Comparison of ENCODE assay signal across 30 cellular contexts in genomic region chr9:128262687-128263086, GRCh38.
"Had no signal": no experiment of that assay in that cellular context is flagged by ENCODE, and none has a peak within 500 bp of the region (broad histone marks: within the 10 kb centered on the region; RNA-seq: fewer than 3 reads in every experiment).

No MANE protein-coding gene starts in this region.

- H3K4me1 Mint-ChIP-seq: immature natural killer cell, nephron, neural progenitor cell had no signal

- H3K27me3 ChIP-seq: left lung, neural progenitor cell, neutrophil, pancreas, suprapubic skin, tibial nerve, uterus had no signal

- H3K9ac ChIP-seq: neural progenitor cell had no signal

- H3K36me3 ChIP-seq: neural progenitor cell, uterus had no signal

- H3K4me1 ChIP-seq: left lung, lower lobe of right lung, neural progenitor cell, pancreas, prostate gland, suprapubic skin, tibial nerve, uterus had no signal

- ATAC-seq: left colon; left lung; lower lobe of right lung; naive thymus-derived CD8-positive, alpha-beta T cell; right cardiac atrium; sciatic nerve; stimulated activated naive B cell treated with anti-CD40 and anti-IgM and Interleukin-4, amounts not matched to agents 10 μg/mL and 1 μg/mL and 100 μg/mL, for 72 hours had no signal

- DNase-seq: hypothalamus; immature natural killer cell; kidney; left colon; left lung; lower lobe of right lung; mammary epithelial cell; mesenchymal stem cell; naive thymus-derived CD8-positive, alpha-beta T cell; occipital lobe; pancreas; retina; right cardiac atrium; stimulated activated CD4-positive, alpha-beta T cell treated with anti-CD3 and anti-CD28 coated beads, Interleukin-12 subunit alpha, Interleukin-12 subunit beta, amount 100 ng/mL, for 4 hours; stimulated activated CD4-positive, alpha-beta T cell treated with anti-CD3 and anti-CD28 coated beads, Interleukin-15, amount 100 ng/mL, for 24 hours; stimulated activated CD4-positive, alpha-beta T cell treated with anti-CD3 and anti-CD28 coated beads, Interleukin-2, amount 100 ng/mL, for 24 hours; stimulated activated CD4-positive, alpha-beta T cell treated with anti-CD3 and anti-CD28 coated beads, Interleukin-4, amount 100 ng/mL, for 1 hour; stimulated activated naive B cell treated with anti-CD40 and anti-IgM and Interleukin-4, amounts not matched to agents 10 μg/mL and 1 μg/mL and 100 μg/mL, for 72 hours; uterus had no signal

- H3K4me3 Mint-ChIP-seq: immature natural killer cell; naive thymus-derived CD8-positive, alpha-beta T cell; nephron; neural progenitor cell; stimulated activated naive B cell treated with anti-CD40 and anti-IgM and Interleukin-4, amounts not matched to agents 10 μg/mL and 1 μg/mL and 100 μg/mL, for 72 hours; stimulated activated naive CD8-positive, alpha-beta T cell treated with anti-CD3 and anti-CD28 coated beads, Interleukin-15, Interleukin-2, amounts not matched to agents 100 ng/mL and 50 ng/mL, for 24 hours; type B pancreatic cell had no signal

- H3K27me3 Mint-ChIP-seq: naive thymus-derived CD8-positive, alpha-beta T cell; stimulated activated naive B cell treated with anti-CD40 and anti-IgM and Interleukin-4, amounts not matched to agents 10 μg/mL and 1 μg/mL and 100 μg/mL, for 72 hours; stimulated activated naive CD8-positive, alpha-beta T cell treated with anti-CD3 and anti-CD28 coated beads, Interleukin-15, Interleukin-2, amounts not matched to agents 100 ng/mL and 50 ng/mL, for 24 hours; type B pancreatic cell had no signal

- H3K9me3 Mint-ChIP-seq: immature natural killer cell; naive thymus-derived CD8-positive, alpha-beta T cell; nephron; neural progenitor cell; stimulated activated naive B cell treated with anti-CD40 and anti-IgM and Interleukin-4, amounts not matched to agents 10 μg/mL and 1 μg/mL and 100 μg/mL, for 72 hours; stimulated activated naive CD8-positive, alpha-beta T cell treated with anti-CD3 and anti-CD28 coated beads, Interleukin-15, Interleukin-2, amounts not matched to agents 100 ng/mL and 50 ng/mL, for 24 hours; type B pancreatic cell had no signal

- H3K9me3 ChIP-seq: left lung, lower lobe of right lung, neutrophil, pancreas, prostate gland, suprapubic skin, thoracic aorta, tibial nerve, uterus had no signal

- H3K27ac Mint-ChIP-seq: immature natural killer cell; nephron; neural progenitor cell; stimulated activated naive B cell treated with anti-CD40 and anti-IgM and Interleukin-4, amounts not matched to agents 10 μg/mL and 1 μg/mL and 100 μg/mL, for 72 hours; stimulated activated naive CD8-positive, alpha-beta T cell treated with anti-CD3 and anti-CD28 coated beads, Interleukin-15, Interleukin-2, amounts not matched to agents 100 ng/mL and 50 ng/mL, for 24 hours; type B pancreatic cell had no signal

- H3K4me3 ChIP-seq: left lung, lower lobe of right lung, neural progenitor cell, pancreas, prostate gland, skin epidermis, suprapubic skin, thoracic aorta, tibial nerve, uterus had no signal
